ENCODE assay signal across 8 cellular contexts in genomic region chr11:119320593-119321524, GRCh38. TPM values are rescaled to one million over a fixed set of nuclear protein-coding genes. Genes with fewer than 3 reads are reported as not detected.
DNase-seq lines count a peak whose midpoint lies in the region; ATAC-seq and TF ChIP-seq lines count a peak whose summit lies in the region.

No MANE protein-coding gene starts in this region.

- DNase-seq in effector CD8-positive, alpha-beta T cell (lab: John Stamatoyannopoulos, UW), result peak; percentile 22
- DNase-seq in lung microvascular endothelial cell (ENCODE audit: low read depth in 2 of 2) (peak; percentile 50 to 82), MV-4-11 (lab: John Stamatoyannopoulos, UW) (no peak)

- peak overlapping the region; percentile 96 for H3K9ac ChIP-seq in stomach smooth muscle (ENCODE audit: low read length in 2 of 2)

- H3K27ac ChIP-seq in ACC112 (ENCODE audit: low read depth, low read length) (no peak overlapping the region), VCaP (peak overlapping the region; percentile 72; the same call in 1 of the 2 replicates), stomach smooth muscle (ENCODE audit: low read length) (peak overlapping the region; percentile 99)

- H3K9me3 ChIP-seq in stomach smooth muscle (ENCODE audit: control insufficient read depth in 2 of 2, low read length in 2 of 2), result no peaks in the 10 kb centered on the region

- H3K4me1 ChIP-seq in ACC112 (ENCODE audit: control insufficient read depth, insufficient read depth, low read length, unreplicated experiment), result peaks cover 29% of the 10 kb centered on the region
- peaks cover 72% of the 10 kb centered on the region for H3K4me1 ChIP-seq in stomach smooth muscle (ENCODE audit: control insufficient read depth, insufficient read depth, low read length)

- peak overlapping the region; percentile 78 for H3K4me3 ChIP-seq in ACC112 (ENCODE audit: low read depth, low read length)
- H3K4me3 ChIP-seq in stomach smooth muscle (ENCODE audit: low read length in 2 of 2), result peak overlapping the region; percentile 72 to 73

- peak; percentile 46 for ATAC-seq in GM18868 (IDR thresholded peaks at IDR 0.05; ENCODE audit: unreplicated experiment)
- peak; percentile 39 for ATAC-seq in HG03196 (IDR thresholded peaks at IDR 0.05; ENCODE audit: unreplicated experiment)

- H3K27me3 ChIP-seq in ACC112 (ENCODE audit: insufficient read depth, low read length) (peaks cover 7% of the 10 kb centered on the region; the same call in 1 of the 2 replicates), stomach smooth muscle (ENCODE audit: control insufficient read depth in 1 of 2, insufficient read depth in 2 of 2, low read length in 2 of 2) (no peaks in the 10 kb centered on the region)

- H2AFZ ChIP-seq in ACC112 (ENCODE audit: low read length, unreplicated experiment), result peak overlapping the region; percentile 95

- H3K36me3 ChIP-seq in ACC112 (ENCODE audit: insufficient read depth, low read length) (no peaks in the 10 kb centered on the region), stomach smooth muscle (ENCODE audit: control insufficient read depth in 2 of 2, insufficient read depth in 2 of 2, low read length in 2 of 2) (no peaks in the 10 kb centered on the region)

- no peak for TF ChIP-seq CTCF in VCaP (conservative IDR thresholded peaks at IDR 0.05)

- H3K79me2 ChIP-seq in ACC112 (ENCODE audit: control insufficient read depth, insufficient read depth, low read length, unreplicated experiment), result no peaks in the 10 kb centered on the region

RNA-seq across cellular contexts. Expression of gene MCAM, which starts 3.9 kb away (rescaled TPM):
- 48.4 and 268 TPM in 2 replicates for total RNA-seq in lung microvascular endothelial cell

RNA-seq across cellular contexts. Expression of gene RNF26, which starts 13.5 kb away (rescaled TPM):
- 2.6 and 2.8 TPM in 2 replicates for total RNA-seq in lung microvascular endothelial cell

RNA-seq across cellular contexts. Expression of gene C1QTNF5, which starts 19.8 kb away (rescaled TPM):
- total RNA-seq in lung microvascular endothelial cell, result 65.6 and 93.1 TPM in 2 replicates

RNA-seq across cellular contexts. Expression of gene MFRP, which starts 25.6 kb away (rescaled TPM):
- under 0.01 TPM in 1 of 2 replicates, not detected in the other for total RNA-seq in lung microvascular endothelial cell
